Comparison of ENCODE assay signal across 1 cellular context in the genomic region with DNA sequence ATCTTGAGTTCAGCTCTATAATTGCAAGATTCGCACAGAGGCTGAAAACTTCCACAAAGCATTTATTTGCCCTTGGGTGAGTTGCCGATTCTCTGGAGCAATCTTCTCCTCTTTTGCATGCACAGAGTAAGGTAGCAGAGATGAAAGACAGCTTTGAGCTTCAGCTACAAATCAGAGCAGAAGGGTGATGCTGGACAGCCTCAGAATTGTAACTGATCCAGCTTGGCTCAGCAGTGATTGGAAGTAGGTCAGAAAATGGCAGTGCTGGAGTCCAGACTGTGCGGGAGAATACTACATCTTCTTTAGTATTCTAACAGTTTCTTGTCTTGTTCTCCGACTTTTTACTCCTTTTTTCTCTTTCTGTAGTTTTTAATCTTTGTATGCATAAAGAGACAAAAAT.
TF ChIP-seq lines count a peak whose summit lies in the region.

No MANE protein-coding gene starts in this region.

TF ChIP-seq in H1, 55 proteins besides CTCF, POLR2A, EP300 and RAD21:
- TF ChIP-seq CHD2 (IDR thresholded peaks at IDR 0.05; ENCODE audit: low read length) (no peak), TCF12 (IDR thresholded peaks at IDR 0.05; ENCODE audit: low read depth, low read length) (no peak)
